In genomic region chr20:50992733-50993457, GRCh38 we compare ENCODE assay signal across 1 cellular context.
TF ChIP-seq lines count a peak whose summit lies in the region.

No MANE protein-coding gene starts in this region.

TF ChIP-seq in SK-N-SH, 30 proteins besides CTCF, POLR2A, EP300 and RAD21 (continued from another document):
- TF ChIP-seq RXRA (IDR thresholded peaks at IDR 0.05; ENCODE audit: borderline replicate concordance, low read depth) (no peak), SMC3 (IDR thresholded peaks at IDR 0.05; ENCODE audit: low read depth, low read length) (peak; percentile 53), GATA2 (CRISPR knock-in tag; IDR thresholded peaks at IDR 0.05) (no peak), MAX (IDR thresholded peaks at IDR 0.05; ENCODE audit: low read depth) (no peak)
